ENCODE assay signal across 22 cellular contexts in the genomic region with DNA sequence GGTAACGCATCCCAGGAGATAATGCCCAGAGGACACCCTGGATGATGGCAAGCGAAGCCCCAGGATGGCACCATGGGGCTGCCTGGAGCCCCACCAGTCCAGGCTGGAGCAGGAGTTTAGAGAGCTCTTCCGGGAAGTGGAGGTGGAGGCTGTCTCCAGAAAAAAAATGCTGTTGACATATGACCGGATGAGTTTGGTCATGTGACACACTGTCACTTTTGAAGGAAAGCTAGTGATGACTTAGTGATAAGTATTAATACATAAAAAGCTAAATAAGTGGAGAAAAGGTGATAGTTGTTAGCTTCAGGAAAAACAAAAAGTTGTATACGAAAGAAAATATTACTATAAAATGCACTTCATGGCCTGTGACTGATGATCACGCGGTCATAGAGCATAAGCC. TPM values are rescaled to one million over a fixed set of nuclear protein-coding genes. Genes with fewer than 3 reads are reported as not detected.
"Had no signal": no experiment of that assay in that cellular context is flagged by ENCODE, and none has a peak within 500 bp of the region (broad histone marks: within the 10 kb centered on the region; RNA-seq: fewer than 3 reads in every experiment).

No MANE protein-coding gene starts in this region.

- DNase-seq: effector memory CD8-positive, alpha-beta T cell; esophagus squamous epithelium; head of caudate nucleus; left colon; left ventricle myocardium superior; mesendoderm; naive thymus-derived CD4-positive, alpha-beta T cell; psoas muscle; retina; small intestine; stimulated activated CD4-positive, alpha-beta T cell treated with anti-CD3 and anti-CD28 coated beads, Interleukin-4, amount 100 ng/mL, for 1 hour; stimulated activated CD8-positive, alpha-beta memory T cell treated with anti-CD3 and anti-CD28 coated beads, Interleukin-4, amount 100 ng/mL, for 48 hours; stimulated activated naive CD8-positive, alpha-beta T cell treated with anti-CD3 and anti-CD28 coated beads, Interleukin-15, Interleukin-2, amounts not matched to agents 100 U/mL and 50 U/mL, for 24 hours; thyroid gland had no signal

- H3K79me2 ChIP-seq: hepatocyte had no signal

- H3K9me3 Mint-ChIP-seq: dendritic cell treated with granulocyte-macrophage colony-stimulating factor and Interleukin-4, amounts not matched to agents 40 ng/mL and 50 ng/mL, for 4 days; effector memory CD8-positive, alpha-beta T cell; stimulated activated effector memory CD8-positive, alpha-beta T cell treated with anti-CD3 and anti-CD28 coated beads, Interleukin-12 subunit alpha, Interleukin-12 subunit beta, amount 100 ng/mL, for 72 hours; type B pancreatic cell had no signal

- H3K27ac ChIP-seq: esophagus squamous epithelium, neutrophil, psoas muscle, suprapubic skin, thyroid gland had no signal

- H3K4me3 Mint-ChIP-seq: dendritic cell treated with granulocyte-macrophage colony-stimulating factor and Interleukin-4, amounts not matched to agents 40 ng/mL and 50 ng/mL, for 4 days; effector memory CD8-positive, alpha-beta T cell; naive thymus-derived CD4-positive, alpha-beta T cell; stimulated activated effector memory CD8-positive, alpha-beta T cell treated with anti-CD3 and anti-CD28 coated beads, Interleukin-12 subunit alpha, Interleukin-12 subunit beta, amount 100 ng/mL, for 72 hours; type B pancreatic cell had no signal

- H2AFZ ChIP-seq: hepatocyte had no signal

- H3K27me3 Mint-ChIP-seq: dendritic cell treated with granulocyte-macrophage colony-stimulating factor and Interleukin-4, amounts not matched to agents 40 ng/mL and 50 ng/mL, for 4 days; type B pancreatic cell had no signal

- H3K4me2 ChIP-seq: hepatocyte had no signal

- H3K27ac Mint-ChIP-seq: dendritic cell treated with granulocyte-macrophage colony-stimulating factor and Interleukin-4, amounts not matched to agents 40 ng/mL and 50 ng/mL, for 4 days; effector memory CD8-positive, alpha-beta T cell; naive thymus-derived CD4-positive, alpha-beta T cell; stimulated activated effector memory CD8-positive, alpha-beta T cell treated with anti-CD3 and anti-CD28 coated beads, Interleukin-12 subunit alpha, Interleukin-12 subunit beta, amount 100 ng/mL, for 72 hours; type B pancreatic cell had no signal

- H3K36me3 Mint-ChIP-seq: stimulated activated effector memory CD8-positive, alpha-beta T cell treated with anti-CD3 and anti-CD28 coated beads, Interleukin-12 subunit alpha, Interleukin-12 subunit beta, amount 100 ng/mL, for 72 hours; type B pancreatic cell had no signal

- H3K27me3 ChIP-seq: esophagus squamous epithelium, hepatocyte, neutrophil, suprapubic skin, thyroid gland had no signal

- H3K9me3 ChIP-seq: esophagus squamous epithelium, neutrophil, psoas muscle, suprapubic skin, thyroid gland had no signal

- H3K4me3 ChIP-seq: esophagus squamous epithelium, hepatocyte, lung, psoas muscle, suprapubic skin, thyroid gland had no signal

- H3K4me1 ChIP-seq: esophagus squamous epithelium, psoas muscle, thyroid gland had no signal

- ATAC-seq: effector memory CD8-positive, alpha-beta T cell; left colon; left ventricle myocardium superior; naive thymus-derived CD4-positive, alpha-beta T cell; psoas muscle; stimulated activated effector memory CD8-positive, alpha-beta T cell treated with anti-CD3 and anti-CD28 coated beads, Interleukin-12 subunit alpha, Interleukin-12 subunit beta, amount 100 ng/mL, for 72 hours; stimulated activated naive CD8-positive, alpha-beta T cell treated with anti-CD3 and anti-CD28 coated beads, Interleukin-15, Interleukin-2, amounts not matched to agents 100 U/mL and 50 U/mL, for 24 hours had no signal

- H3K36me3 ChIP-seq: esophagus squamous epithelium, neutrophil, suprapubic skin, thyroid gland had no signal

- H3K4me1 Mint-ChIP-seq: stimulated activated effector memory CD8-positive, alpha-beta T cell treated with anti-CD3 and anti-CD28 coated beads, Interleukin-12 subunit alpha, Interleukin-12 subunit beta, amount 100 ng/mL, for 72 hours had no signal

RNA-seq across cellular contexts. Expression of a gene that starts 20.0 kb away (rescaled TPM):
- polyA plus RNA-seq: neural cell had no signal
